ENCODE assay signal across 16 cellular contexts in the genomic region with DNA sequence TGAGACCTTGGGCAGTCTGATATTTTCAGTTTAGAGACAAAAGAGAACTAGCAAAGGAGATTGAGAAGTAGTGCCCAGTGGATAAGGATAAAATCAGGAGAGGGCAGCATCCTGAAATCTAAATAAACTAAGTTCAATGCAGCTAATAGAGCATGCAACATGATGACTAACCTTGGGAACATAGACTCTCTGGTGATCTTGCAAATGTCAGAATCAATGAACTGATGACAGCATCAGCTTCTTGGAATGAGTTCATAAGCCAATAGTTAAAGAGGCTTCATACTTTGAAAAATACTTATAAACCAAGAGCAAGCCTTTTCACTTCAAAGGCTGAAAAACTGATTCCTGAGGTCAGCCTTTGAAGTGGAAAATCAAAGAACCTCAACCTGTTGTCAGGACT. TPM values are rescaled to one million over a fixed set of nuclear protein-coding genes. Genes with fewer than 3 reads are reported as not detected.
"Had no signal": no experiment of that assay in that cellular context is flagged by ENCODE, and none has a peak within 500 bp of the region (broad histone marks: within the 10 kb centered on the region; RNA-seq: fewer than 3 reads in every experiment).

No MANE protein-coding gene starts in this region.

- H3K9me3 Mint-ChIP-seq: activated naive CD8-positive, alpha-beta T cell treated with anti-CD3 and anti-CD28 coated beads, Interleukin-2, amount 10 ng/mL, durations not matched to agents 7 days and 5 days; activated T-cell treated with anti-CD3 and anti-CD28 coated beads, Interleukin-2, amount 50 U/mL, for 4 hours; nephron had no signal

- H3K36me3 ChIP-seq: colonic mucosa, sigmoid colon had no signal

- DNase-seq: activated CD4-positive, alpha-beta T cell treated with anti-CD3 and anti-CD28 coated beads, Interleukin-2, amount 50 U/mL, for 1 hour; activated gamma-delta T cell; activated naive CD8-positive, alpha-beta T cell treated with anti-CD3 and anti-CD28 coated beads, Interleukin-2, amount 10 ng/mL, durations not matched to agents 7 days and 5 days; activated T-cell treated with anti-CD3 and anti-CD28 coated beads, Interleukin-2, amount 50 U/mL, for 4 hours; colonic mucosa; heart left ventricle; mesendoderm; psoas muscle; sigmoid colon; stimulated activated CD4-positive, alpha-beta T cell treated with anti-CD3 and anti-CD28 coated beads, Interleukin-12 subunit alpha, Interleukin-12 subunit beta, amount 100 ng/mL, for 4 hours; stimulated activated CD4-positive, alpha-beta T cell treated with anti-CD3 and anti-CD28 coated beads, Interleukin-2, amount 100 ng/mL, for 48 hours; stimulated activated naive CD4-positive, alpha-beta T cell treated with Interleukin-2 at 50 U/mL for 16 hours; testis had no signal

- H3K27ac ChIP-seq: ascending aorta, colonic mucosa, heart left ventricle, psoas muscle, sigmoid colon, testis had no signal

- H3K4me1 Mint-ChIP-seq: nephron had no signal

- H3K4me3 ChIP-seq: ascending aorta, colonic mucosa, heart left ventricle, psoas muscle, sigmoid colon, testis had no signal

- ATAC-seq: activated T-cell treated with anti-CD3 and anti-CD28 coated beads, Interleukin-2, amount 50 U/mL, for 4 hours; heart left ventricle; psoas muscle had no signal

- H3K4me1 ChIP-seq: ascending aorta, psoas muscle, sigmoid colon, testis had no signal

- H3K27ac Mint-ChIP-seq: activated naive CD8-positive, alpha-beta T cell treated with anti-CD3 and anti-CD28 coated beads, Interleukin-2, amount 10 ng/mL, durations not matched to agents 7 days and 5 days; nephron had no signal

- H3K4me3 Mint-ChIP-seq: activated naive CD8-positive, alpha-beta T cell treated with anti-CD3 and anti-CD28 coated beads, Interleukin-2, amount 10 ng/mL, durations not matched to agents 7 days and 5 days; activated T-cell treated with anti-CD3 and anti-CD28 coated beads, Interleukin-2, amount 50 U/mL, for 4 hours; nephron had no signal

- H3K27me3 Mint-ChIP-seq: activated naive CD8-positive, alpha-beta T cell treated with anti-CD3 and anti-CD28 coated beads, Interleukin-2, amount 10 ng/mL, durations not matched to agents 7 days and 5 days had no signal

- H3K27me3 ChIP-seq: ascending aorta, colonic mucosa, heart left ventricle, sigmoid colon, testis had no signal

- H3K9me3 ChIP-seq: colonic mucosa, heart left ventricle, psoas muscle, sigmoid colon, testis had no signal

RNA-seq across cellular contexts. Expression of a gene that starts 8.2 kb away (rescaled TPM):
- total RNA-seq: ascending aorta had no signal
- polyA plus RNA-seq: liver had no signal

RNA-seq across cellular contexts. Expression of a gene that starts 17.0 kb away (rescaled TPM):
- total RNA-seq: ascending aorta had no signal

RNA-seq across cellular contexts. Expression of a gene that starts 27.5 kb away (rescaled TPM):
- total RNA-seq: ascending aorta had no signal
- polyA plus RNA-seq: liver had no signal

RNA-seq across cellular contexts. Expression of a gene that starts 47.9 kb away (rescaled TPM):
- polyA plus RNA-seq: heart left ventricle had no signal
